ENCODE assay signal across 1 cellular context in the genomic region with DNA sequence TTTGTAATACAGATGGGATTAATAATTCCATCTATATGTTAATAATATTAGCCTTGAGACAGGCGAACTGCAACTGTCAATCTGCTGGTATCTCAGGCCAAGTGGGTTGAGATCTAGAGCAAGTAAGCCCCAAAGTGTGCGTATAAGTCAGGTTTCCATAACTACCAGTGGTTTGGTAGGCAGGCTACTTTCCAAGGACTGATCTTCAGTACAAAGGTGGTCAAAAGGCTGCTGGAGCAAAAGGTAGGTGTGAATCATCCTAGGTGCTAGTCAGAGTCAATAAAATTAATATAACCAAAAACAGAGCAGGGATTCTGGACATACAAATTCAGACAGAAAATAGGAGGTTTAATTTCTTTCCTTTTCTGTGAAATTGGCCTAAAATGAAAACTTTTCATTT.
TF ChIP-seq lines count a peak whose summit lies in the region.

No MANE protein-coding gene starts in this region.

TF ChIP-seq in A549, 52 proteins besides CTCF, POLR2A, EP300 and RAD21 (continued from another document):
- TF ChIP-seq, protein P1, sequence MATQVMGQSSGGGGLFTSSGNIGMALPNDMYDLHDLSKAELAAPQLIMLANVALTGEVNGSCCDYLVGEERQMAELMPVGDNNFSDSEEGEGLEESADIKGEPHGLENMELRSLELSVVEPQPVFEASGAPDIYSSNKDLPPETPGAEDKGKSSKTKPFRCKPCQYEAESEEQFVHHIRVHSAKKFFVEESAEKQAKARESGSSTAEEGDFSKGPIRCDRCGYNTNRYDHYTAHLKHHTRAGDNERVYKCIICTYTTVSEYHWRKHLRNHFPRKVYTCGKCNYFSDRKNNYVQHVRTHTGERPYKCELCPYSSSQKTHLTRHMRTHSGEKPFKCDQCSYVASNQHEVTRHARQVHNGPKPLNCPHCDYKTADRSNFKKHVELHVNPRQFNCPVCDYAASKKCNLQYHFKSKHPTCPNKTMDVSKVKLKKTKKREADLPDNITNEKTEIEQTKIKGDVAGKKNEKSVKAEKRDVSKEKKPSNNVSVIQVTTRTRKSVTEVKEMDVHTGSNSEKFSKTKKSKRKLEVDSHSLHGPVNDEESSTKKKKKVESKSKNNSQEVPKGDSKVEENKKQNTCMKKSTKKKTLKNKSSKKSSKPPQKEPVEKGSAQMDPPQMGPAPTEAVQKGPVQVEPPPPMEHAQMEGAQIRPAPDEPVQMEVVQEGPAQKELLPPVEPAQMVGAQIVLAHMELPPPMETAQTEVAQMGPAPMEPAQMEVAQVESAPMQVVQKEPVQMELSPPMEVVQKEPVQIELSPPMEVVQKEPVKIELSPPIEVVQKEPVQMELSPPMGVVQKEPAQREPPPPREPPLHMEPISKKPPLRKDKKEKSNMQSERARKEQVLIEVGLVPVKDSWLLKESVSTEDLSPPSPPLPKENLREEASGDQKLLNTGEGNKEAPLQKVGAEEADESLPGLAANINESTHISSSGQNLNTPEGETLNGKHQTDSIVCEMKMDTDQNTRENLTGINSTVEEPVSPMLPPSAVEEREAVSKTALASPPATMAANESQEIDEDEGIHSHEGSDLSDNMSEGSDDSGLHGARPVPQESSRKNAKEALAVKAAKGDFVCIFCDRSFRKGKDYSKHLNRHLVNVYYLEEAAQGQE (IDR thresholded peaks at IDR 0.05) = no peak
- TF ChIP-seq ZNF302 (CRISPR knock-in tag; IDR thresholded peaks at IDR 0.05) = no peak
- TF ChIP-seq KDM1A (IDR thresholded peaks at IDR 0.05; ENCODE audit: low read depth) = no peak
- TF ChIP-seq HDAC2 (IDR thresholded peaks at IDR 0.05) = no peak
- no peak for TF ChIP-seq CEBPB (IDR thresholded peaks at IDR 0.05)
- no peak for TF ChIP-seq MAFK (IDR thresholded peaks at IDR 0.05; ENCODE audit: partially characterized antibody)
